1 cellular context compared by ENCODE assay signal in genomic region chr17:48014603-48015037, GRCh38.
TF ChIP-seq lines count a peak whose summit lies in the region.

No MANE protein-coding gene starts in this region.

TF ChIP-seq in HEK293, 187 proteins besides CTCF, POLR2A, EP300 and RAD21 (continued from another document and continues in another):
- no peak for TF ChIP-seq ZBTB10 (tag by site-specific recombination; IDR thresholded peaks at IDR 0.05)
- TF ChIP-seq KLF8 (tag by site-specific recombination; IDR thresholded peaks at IDR 0.05), result no peak
- TF ChIP-seq KLF9 (tag by site-specific recombination; IDR thresholded peaks at IDR 0.05; ENCODE audit: low read depth), result no peak
- no peak for TF ChIP-seq ZFHX2 (tag by site-specific recombination; conservative IDR thresholded peaks at IDR 0.05)
- TF ChIP-seq ZFP41 (tag by site-specific recombination; IDR thresholded peaks at IDR 0.05; ENCODE audit: borderline replicate concordance), result no peak
- TF ChIP-seq ZNF473 (tag by site-specific recombination; IDR thresholded peaks at IDR 0.05), result no peak
- no peak for TF ChIP-seq ZNF132 (tag by site-specific recombination; IDR thresholded peaks at IDR 0.05; ENCODE audit: borderline replicate concordance)
- no peak for TF ChIP-seq TSHZ1 (tag by site-specific recombination; IDR thresholded peaks at IDR 0.05; ENCODE audit: borderline replicate concordance)
- 0 out of 2 replicates have a peak, but pooled peaks have one; percentile 31 for TF ChIP-seq ZNF24 (tag by site-specific recombination; IDR thresholded peaks at IDR 0.05)
- TF ChIP-seq ZNF792 (tag by site-specific recombination; IDR thresholded peaks at IDR 0.05), result 0 out of 2 replicates have a peak, but pooled peaks have one; percentile 13
- TF ChIP-seq ZNF677 (tag by site-specific recombination; IDR thresholded peaks at IDR 0.05), result no peak
- TF ChIP-seq HOXD13 (CRISPR knock-in tag; IDR thresholded peaks at IDR 0.05; ENCODE audit: borderline replicate concordance), result no peak
- TF ChIP-seq ZNF692 (tag by site-specific recombination; IDR thresholded peaks at IDR 0.05), result no peak
- TF ChIP-seq ZNF121 (tag by site-specific recombination; IDR thresholded peaks at IDR 0.05), result peak; percentile 95
- TF ChIP-seq ZNF280D (tag by site-specific recombination; IDR thresholded peaks at IDR 0.05), result no peak
- TF ChIP-seq ZNF366 (tag by site-specific recombination; conservative IDR thresholded peaks at IDR 0.05), result no peak
- no peak for TF ChIP-seq REPIN1 (tag by site-specific recombination; IDR thresholded peaks at IDR 0.05; ENCODE audit: low read depth)
- TF ChIP-seq ZNF174 (tag by site-specific recombination; IDR thresholded peaks at IDR 0.05), result no peak
- TF ChIP-seq SP2 (tag by site-specific recombination; IDR thresholded peaks at IDR 0.05), result no peak
- TF ChIP-seq ZEB2 (tag by site-specific recombination; IDR thresholded peaks at IDR 0.05), result peak; percentile 61; the same call in 1 of the 2 replicates
- no peak; the same call in 1 of the 2 replicates for TF ChIP-seq GLIS2 (tag by site-specific recombination; IDR thresholded peaks at IDR 0.05)
- no peak for TF ChIP-seq ZNF184 (tag by site-specific recombination; IDR thresholded peaks at IDR 0.05)
- TF ChIP-seq ZNF843 (tag by site-specific recombination; IDR thresholded peaks at IDR 0.05), result no peak
- TF ChIP-seq ZNF274 (IDR thresholded peaks at IDR 0.05; ENCODE audit: low read length), result no peak
- no peak for TF ChIP-seq ZNF274 (tag by site-specific recombination; IDR thresholded peaks at IDR 0.05; ENCODE audit: borderline replicate concordance)
- TF ChIP-seq ZNF768 (tag by site-specific recombination; IDR thresholded peaks at IDR 0.05), result no peak
- TF ChIP-seq ZNF830 (tag by site-specific recombination; IDR thresholded peaks at IDR 0.05; ENCODE audit: low read depth), result no peak
- TF ChIP-seq ZNF664 (tag by site-specific recombination; IDR thresholded peaks at IDR 0.05), result peak; percentile 58; the same call in 1 of the 2 replicates
- TF ChIP-seq ZNF571 (tag by site-specific recombination; IDR thresholded peaks at IDR 0.05), result no peak
- TF ChIP-seq TCF7L2 (IDR thresholded peaks at IDR 0.05; ENCODE audit: borderline replicate concordance, low read depth, low read length), result no peak
- TF ChIP-seq SCRT2 (tag by site-specific recombination; IDR thresholded peaks at IDR 0.05), result peak; percentile 25; the same call in 1 of the 2 replicates
- no peak for TF ChIP-seq ZNF10 (tag by site-specific recombination; IDR thresholded peaks at IDR 0.05)
- no peak for TF ChIP-seq REST (tag by site-specific recombination; IDR thresholded peaks at IDR 0.05)
- peak; percentile 64 for TF ChIP-seq TRIM28 (IDR thresholded peaks at IDR 0.05; ENCODE audit: borderline replicate concordance, low read length)
- 0 out of 2 replicates have a peak, but pooled peaks have one; percentile 17 for TF ChIP-seq ZNF2 (tag by site-specific recombination; IDR thresholded peaks at IDR 0.05)
- no peak for TF ChIP-seq ZNF280C (tag by site-specific recombination; IDR thresholded peaks at IDR 0.05)
- TF ChIP-seq ZNF561 (tag by site-specific recombination; IDR thresholded peaks at IDR 0.05; ENCODE audit: borderline replicate concordance), result peak; percentile 52; the same call in 1 of the 2 replicates
- no peak for TF ChIP-seq ZNF76 (tag by site-specific recombination; IDR thresholded peaks at IDR 0.05; ENCODE audit: borderline replicate concordance, low read depth)
- no peak for TF ChIP-seq ZNF148 (tag by site-specific recombination; IDR thresholded peaks at IDR 0.05; ENCODE audit: borderline replicate concordance)
- TF ChIP-seq AEBP2 (tag by site-specific recombination; IDR thresholded peaks at IDR 0.05; ENCODE audit: borderline replicate concordance), result no peak
- TF ChIP-seq ZNF16 (tag by site-specific recombination; IDR thresholded peaks at IDR 0.05; ENCODE audit: low read depth), result no peak
